Comparison of ENCODE assay signal across 8 cellular contexts in the genomic region with DNA sequence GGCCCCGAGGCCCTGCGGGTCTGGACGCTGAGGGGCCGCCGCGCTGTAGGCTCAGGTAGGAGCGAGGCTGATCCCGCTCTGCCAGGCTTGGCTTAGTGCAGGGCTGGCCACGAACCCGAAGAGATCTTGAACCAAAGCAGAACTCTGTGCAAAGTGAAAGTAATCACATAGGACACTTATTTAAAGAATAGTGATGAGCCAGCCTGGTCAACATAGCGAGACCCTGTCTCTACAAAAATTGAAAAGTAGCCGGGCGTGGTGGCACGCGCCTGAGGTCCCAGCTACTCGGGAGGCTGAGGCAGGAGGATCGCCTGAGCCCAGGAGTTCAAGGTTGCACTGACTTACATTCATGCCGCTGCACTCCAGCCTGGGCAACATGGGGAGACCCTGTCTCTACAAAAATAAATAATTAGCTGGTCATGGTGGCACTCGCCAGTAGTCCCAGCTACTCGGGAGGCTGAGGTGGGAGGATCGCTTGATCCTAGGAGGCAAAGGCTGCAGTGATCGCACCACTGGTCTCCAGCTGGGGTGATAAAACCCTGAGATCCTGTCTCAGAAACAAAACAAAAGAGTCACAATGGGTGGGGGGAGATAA. TPM values are rescaled to one million over a fixed set of nuclear protein-coding genes. Genes with fewer than 3 reads are reported as not detected.
DNase-seq lines count a peak whose midpoint lies in the region; TF ChIP-seq lines count a peak whose summit lies in the region.

No MANE protein-coding gene starts in this region.

- TF ChIP-seq POLR2A in esophagus squamous epithelium (IDR thresholded peaks at IDR 0.05): no peak

- intact Hi-C loops in PC-9 (cut with micrococcal nuclease; ENCODE audit: unreplicated experiment): loop anchor here (2.0 to 5.0 kb wide), 2 partner anchors 54 to 220 kb away; no protein-coding TSS in a partner anchor
- intact Hi-C loops in esophagus squamous epithelium (cut with DNase I): no loop called here

- peak overlapping the region; percentile 73 for H3K4me2 ChIP-seq in PC-9

- H3K9me2 ChIP-seq in PC-9 (ENCODE audit: insufficient read depth): no peaks in the 10 kb centered on the region

- no peak for TF ChIP-seq CTCF in PC-9 (conservative IDR thresholded peaks at IDR 0.05)
- no peak for TF ChIP-seq CTCF in esophagus squamous epithelium (IDR thresholded peaks at IDR 0.05)
- no peak for TF ChIP-seq CTCF in GM13976 (IDR thresholded peaks at IDR 0.05; ENCODE audit: borderline replicate concordance, control extremely low read depth, extremely low read depth, insufficient read depth, missing control alignments)

- no peaks in the 10 kb centered on the region; the same call in 1 of the 2 replicates for H3F3A ChIP-seq in PC-9 (ENCODE audit: insufficient read depth, low read depth)

- POLR2A ChIA-PET in PC-9 (lab: Charles Lee; ENCODE audit: unreplicated experiment): interaction anchor here (0.5 to 0.7 kb wide), 3 partner anchors 92 to 242 kb away, joined by 3 to 6 read pairs (median 4); no protein-coding TSS in a partner anchor

- peak in 2 of 3 experiments; percentile 30 to 51 for DNase-seq in NCI-H1417 (lab: John Stamatoyannopoulos, UW)
- no peak for DNase-seq in NCI-H1417 treated with DMSO at 0.1 percent for 48 hours (lab: John Stamatoyannopoulos, UW)
- DNase-seq in PC-9: no peak
- DNase-seq in esophagus squamous epithelium (lab: John Stamatoyannopoulos, UW): no peak
- DNase-seq in skeletal muscle cell (ENCODE audit: low read depth): no peak
- no peak for DNase-seq in GM13976 (ENCODE audit: low spot score)
- no peak for DNase-seq in NCI-H1930 (lab: John Stamatoyannopoulos, UW)
- DNase-seq in HCEC 1CT: no peak

- H2AFZ ChIP-seq in PC-9: peak overlapping the region; percentile 97

- H4K20me1 ChIP-seq in PC-9 (ENCODE audit: insufficient read depth): no peaks in the 10 kb centered on the region

- H3K4me1 ChIP-seq in PC-9 (replicated peaks; ENCODE audit: insufficient read depth) (peaks cover 24% of the 10 kb centered on the region), esophagus squamous epithelium (peaks cover 13 to 28% (median 19%) of the 10 kb centered on the region in 3 donors)

- peak overlapping the region; percentile 66 for H3K4me3 ChIP-seq in PC-9
- H3K4me3 ChIP-seq in esophagus squamous epithelium: peak overlapping the region; percentile 70 to 99 (median 73)
- H3K4me3 ChIP-seq in skeletal muscle cell (ENCODE audit: low read depth, low read length): peak overlapping the region; percentile 95

- in situ Hi-C loops in GM13976 (cut with MboI; ENCODE audit: low sequenced_read_pairs, unreplicated experiment): no loop called here

- H3K27me3 ChIP-seq in PC-9 (ENCODE audit: insufficient read depth, low read depth) (no peaks in the 10 kb centered on the region), esophagus squamous epithelium (no peaks in the 10 kb centered on the region)

- 25 to 27% methylated on average over 9 to 12 of the region's 22 CpGs for WGBS in esophagus squamous epithelium, 2 donors

- peaks cover 28% of the 10 kb centered on the region for H3K79me2 ChIP-seq in PC-9 (ENCODE audit: low read depth)

- H3K27ac ChIP-seq in PC-9 (no peak overlapping the region), esophagus squamous epithelium (peak overlapping the region; percentile 85 to 94 (median 90))

- TSS peak; percentile 41 for BruUV-seq in PC-9 (replicated peaks; lab: Mats Ljungman, UMichigan)

- H3K9me3 ChIP-seq in PC-9 (ENCODE audit: insufficient read depth, low read depth): no peaks in the 10 kb centered on the region
- H3K9me3 ChIP-seq in esophagus squamous epithelium: no peaks in the 10 kb centered on the region

- CTCF ChIA-PET in PC-9 (lab: Charles Lee): no interaction called here

- H3K36me3 ChIP-seq in PC-9 (ENCODE audit: low read depth) (peaks cover 19% of the 10 kb centered on the region), esophagus squamous epithelium (peaks cover 8 to 41% (median 17%) of the 10 kb centered on the region in 3 donors)

RNA-seq across cellular contexts. Expression of gene ZSCAN25, which starts 0.5 kb away (rescaled TPM):
- total RNA-seq in PC-9 (2021): 20.5 and 21.8 TPM in 2 replicates
- total RNA-seq in esophagus squamous epithelium: 10 to 100 TPM in 3 of 4 donors, 1 to 10 TPM in 1; 8.0 to 19.1 (median 14.9) TPM

RNA-seq across cellular contexts. Expression of gene TMEM225B, which starts 19.2 kb away (rescaled TPM):
- total RNA-seq in PC-9 (2021): 1.5 and 1.8 TPM in 2 replicates
- total RNA-seq in esophagus squamous epithelium: under 1 TPM in 2 of 4 donors, not detected in 2; 0.23 to 0.57 TPM

RNA-seq across cellular contexts. Expression of gene ZNF655, which starts 58.8 kb away (rescaled TPM):
- total RNA-seq in PC-9 (2021) (75.6 and 83.0 TPM in 2 replicates), esophagus squamous epithelium (100 to 1,000 TPM in 3 of 4 donors, 10 to 100 TPM in 1; 78.6 to 167 (median 107) TPM)

Comparison
In these comparisons a context has a peak if more than half of its experiments do, and no peak if none do; other contexts are left out.
1. DNase-seq: peak in NCI-H1417 (2 of 3); none in NCI-H1417 treated with DMSO at 0.1 percent for 48 hours (single experiment), PC-9 (0 of 2), esophagus squamous epithelium (single experiment), skeletal muscle cell (single experiment), GM13976 (single experiment), NCI-H1930 (0 of 2) and HCEC 1CT (single experiment).
2. Peak in every context shown above with its lines, with median percentiles within 50 percentile points of each other: H3K4me3 ChIP-seq.